ENCODE assay signal across 17 cellular contexts in the genomic region with DNA sequence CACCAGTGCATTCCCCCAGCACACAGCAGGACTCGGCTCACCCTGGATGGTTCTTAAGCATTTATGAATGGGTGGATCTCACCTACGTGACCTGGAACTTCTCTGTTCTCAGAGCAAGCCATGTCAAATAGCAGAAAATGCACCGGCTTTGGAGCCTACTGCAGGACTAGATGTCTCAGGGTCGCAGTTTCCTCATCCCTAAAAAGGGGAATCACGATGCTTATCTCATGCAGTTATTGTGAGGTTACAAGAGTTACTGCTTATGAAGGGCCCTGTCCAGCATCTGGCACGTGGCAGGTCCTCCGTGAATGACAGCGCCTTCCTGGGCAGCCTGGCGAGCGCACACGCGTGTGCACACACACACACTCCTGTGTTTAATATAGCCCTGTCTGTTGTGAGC.
DNase-seq lines count a peak whose midpoint lies in the region; TF ChIP-seq lines count a peak whose summit lies in the region.
"Had no signal": no experiment of that assay in that cellular context is flagged by ENCODE, and none has a peak within 500 bp of the region (broad histone marks: within the 10 kb centered on the region; RNA-seq: fewer than 3 reads in every experiment).

No MANE protein-coding gene starts in this region.

- TF ChIP-seq CTCF in stomach (IDR thresholded peaks at IDR 0.05) = no peak
- no peak for TF ChIP-seq CTCF in endothelial cell (IDR thresholded peaks at IDR 0.05; ENCODE audit: unreplicated experiment)

- H3K4me3 Mint-ChIP-seq in activated T-cell treated with anti-CD3 and anti-CD28 coated beads, Interleukin-2, amount 50 U/mL, for 24 hours = peak overlapping the region; percentile 28
- H3K4me3 Mint-ChIP-seq in endothelial cell (ENCODE audit: unreplicated experiment) = no peak overlapping the region

- peaks cover 55% of the 10 kb centered on the region for H3K36me3 Mint-ChIP-seq in activated T-cell treated with anti-CD3 and anti-CD28 coated beads, Interleukin-2, amount 50 U/mL, for 24 hours (ENCODE audit: low read depth)
- peaks cover 28% of the 10 kb centered on the region for H3K36me3 Mint-ChIP-seq in endothelial cell (ENCODE audit: low read depth, unreplicated experiment)

- no peaks in the 10 kb centered on the region for H3K9me3 ChIP-seq in KOPT-K1 (ENCODE audit: insufficient read depth, low read length, poor library complexity, severe bottlenecking)
- no peaks in the 10 kb centered on the region for H3K9me3 ChIP-seq in stomach
- H3K9me3 ChIP-seq: HAP-1, left lung had no signal

- H3K27ac ChIP-seq in KOPT-K1 (ENCODE audit: low read depth, low read length, poor library complexity, severe bottlenecking) (peak overlapping the region; percentile 95), cingulate gyrus (ENCODE audit: low read depth, low read length) (peak overlapping the region; percentile 24), stomach (peak overlapping the region in 4 of 5 donors; percentile 26 to 81 (median 46))
- H3K27ac ChIP-seq: left lung had no signal

- no peaks in the 10 kb centered on the region for H3K9me3 Mint-ChIP-seq in activated T-cell treated with anti-CD3 and anti-CD28 coated beads, Interleukin-2, amount 50 U/mL, for 24 hours
- H3K9me3 Mint-ChIP-seq in endothelial cell (ENCODE audit: unreplicated experiment) = no peaks in the 10 kb centered on the region

- H3K36me3 ChIP-seq in KOPT-K1 (ENCODE audit: insufficient read depth, low read length) (no peaks in the 10 kb centered on the region), stomach (no peaks in the 10 kb centered on the region)
- H3K36me3 ChIP-seq: HAP-1, left lung had no signal

- H3K27ac Mint-ChIP-seq in activated T-cell treated with anti-CD3 and anti-CD28 coated beads, Interleukin-2, amount 50 U/mL, for 24 hours = peak overlapping the region; percentile 85
- no peak overlapping the region for H3K27ac Mint-ChIP-seq in endothelial cell (ENCODE audit: unreplicated experiment)

- no peaks in the 10 kb centered on the region for H3K27me3 Mint-ChIP-seq in activated T-cell treated with anti-CD3 and anti-CD28 coated beads, Interleukin-2, amount 50 U/mL, for 24 hours
- peaks cover 7% of the 10 kb centered on the region for H3K27me3 Mint-ChIP-seq in endothelial cell (ENCODE audit: unreplicated experiment)

- intact Hi-C loops in stomach (cut with DNase I; ENCODE audit: low total_unique reads) = no loop called here

- H3K4me1 ChIP-seq in stomach = peaks cover 9 to 62% (median 36%) of the 10 kb centered on the region in 4 donors

- peaks cover 85% of the 10 kb centered on the region for H3K4me1 Mint-ChIP-seq in activated T-cell treated with anti-CD3 and anti-CD28 coated beads, Interleukin-2, amount 50 U/mL, for 24 hours (ENCODE audit: low read depth)
- peaks cover 47% of the 10 kb centered on the region for H3K4me1 Mint-ChIP-seq in endothelial cell (ENCODE audit: unreplicated experiment)

- DNase-seq in activated T-cell treated with anti-CD3 and anti-CD28 coated beads, Interleukin-2, amount 50 U/mL, for 24 hours = no peak
- no peak for DNase-seq in activated T-cell treated with anti-CD3 and anti-CD28 coated beads, Interleukin-2, amount 50 U/mL, for 1 hour
- DNase-seq in stomach = no peak
- no peak for DNase-seq in HCEC 1CT
- DNase-seq in endothelial cell (ENCODE audit: low spot score) = no peak
- DNase-seq in NCI-H526 (lab: John Stamatoyannopoulos, UW) = no peak
- DNase-seq: activated CD8-positive, alpha-beta memory T cell treated with anti-CD3 and anti-CD28 coated beads, Interleukin-2, amount 50 U/mL, for 48 hours; amniotic stem cell; dermis blood vessel endothelial cell; DMS153; hypothalamus; left lung; NCI-H1930; Right ventricle myocardium superior had no signal

- TF ChIP-seq EP300 in stomach (IDR thresholded peaks at IDR 0.05) = no peak

- TF ChIP-seq POLR2A in stomach (IDR thresholded peaks at IDR 0.05) = no peak

- WGBS in stomach, 5 donors = 83 to 92% (median 91%) methylated on average over 12 of the region's 12 CpGs

- H3K4me3 ChIP-seq in stomach = no peak overlapping the region
- H3K4me3 ChIP-seq: HAP-1, left lung had no signal

- no peaks in the 10 kb centered on the region for H3K27me3 ChIP-seq in stomach
- H3K27me3 ChIP-seq: left lung had no signal

Comparison
In these comparisons a context has a peak if more than half of its experiments do, and no peak if none do; other contexts are left out.
1. H3K27ac ChIP-seq: peak in every context shown above with its lines; median percentile 95 in KOPT-K1; 46 in stomach; 24 in cingulate gyrus.